ENCODE assay signal across 15 cellular contexts in the genomic region with DNA sequence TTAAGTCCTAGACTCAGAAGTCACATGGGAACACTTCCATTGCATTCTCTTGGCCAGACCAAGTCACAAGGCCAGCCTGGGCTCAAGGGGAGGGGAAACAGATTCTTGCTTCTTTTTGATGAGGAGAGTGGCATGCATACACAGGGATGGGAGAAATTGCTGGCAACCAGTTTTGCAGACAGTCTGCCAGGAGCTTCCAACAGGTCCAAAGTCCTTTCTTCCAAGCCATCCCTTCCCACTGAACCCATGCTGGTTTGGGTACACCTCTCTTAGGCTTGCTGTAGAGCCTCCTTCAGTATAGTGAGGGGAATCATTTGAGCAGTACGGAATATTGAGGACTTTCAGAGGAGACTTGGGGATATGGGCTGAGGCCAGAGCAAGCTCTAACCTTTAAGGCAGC.
A peak's percentile ranks its signal among the peaks of the same experiment; 100 is the strongest.
DNase-seq lines count a peak whose midpoint lies in the region; ATAC-seq and TF ChIP-seq lines count a peak whose summit lies in the region.
"Had no signal": no experiment of that assay in that cellular context is flagged by ENCODE, and none has a peak within 500 bp of the region (broad histone marks: within the 10 kb centered on the region; RNA-seq: fewer than 3 reads in every experiment).

No MANE protein-coding gene starts in this region.

- H4K91ac ChIP-seq in mesenchymal stem cell (ENCODE audit: low read length) = peak overlapping the region; percentile 2

- no peak overlapping the region for H2AFZ ChIP-seq in mesenchymal stem cell (ENCODE audit: low read depth, low read length)

- H3K4me3 Mint-ChIP-seq in nephron progenitor cell = no peak overlapping the region
- H3K4me3 Mint-ChIP-seq: CD8-positive, alpha-beta memory T cell; HFFc6 had no signal

- H3K14ac ChIP-seq in mesenchymal stem cell (ENCODE audit: low read length in 2 of 2) = no peak overlapping the region

- no peak overlapping the region for H2BK120ac ChIP-seq in mesenchymal stem cell (ENCODE audit: low read depth, low read length)

- H3K9ac ChIP-seq in BLaER1 (no peak overlapping the region), mesenchymal stem cell (ENCODE audit: low read length) (no peak overlapping the region)

- peaks cover 38% of the 10 kb centered on the region for H3K4me1 Mint-ChIP-seq in nephron progenitor cell
- H3K4me1 Mint-ChIP-seq: CD8-positive, alpha-beta memory T cell had no signal

- no peaks in the 10 kb centered on the region for H3K27me3 ChIP-seq in left ventricle myocardium inferior (ENCODE audit: low read depth)
- H3K27me3 ChIP-seq in right atrium auricular region = no peaks in the 10 kb centered on the region
- peaks cover 5% of the 10 kb centered on the region; the same call in 1 of the 2 replicates for H3K27me3 ChIP-seq in BLaER1
- no peaks in the 10 kb centered on the region for H3K27me3 ChIP-seq in body of pancreas
- peaks cover 0 to 77% of the 10 kb centered on the region in 2 experiments for H3K27me3 ChIP-seq in mesenchymal stem cell (ENCODE audit: control insufficient read depth in 1 of 2, insufficient read depth in 1 of 2, low read length in 2 of 2)
- H3K27me3 ChIP-seq: BE2C had no signal

- H2BK15ac ChIP-seq in mesenchymal stem cell (ENCODE audit: low read depth, poor library complexity, severe bottlenecking) = no peak overlapping the region

- H3K4me3 ChIP-seq in left ventricle myocardium inferior = no peak overlapping the region
- H3K4me3 ChIP-seq in right atrium auricular region = no peak overlapping the region
- no peak overlapping the region for H3K4me3 ChIP-seq in BLaER1
- H3K4me3 ChIP-seq in body of pancreas = no peak overlapping the region
- H3K4me3 ChIP-seq in mesenchymal stem cell (ENCODE audit: insufficient read depth in 1 of 2, low read depth in 1 of 2, low read length in 2 of 2) = no peak overlapping the region
- H3K4me3 ChIP-seq: HAP-1 had no signal

- ATAC-seq in body of pancreas = peak; percentile 24
- ATAC-seq in GM21529 (IDR thresholded peaks at IDR 0.05; ENCODE audit: unreplicated experiment) = no peak

- H3K23ac ChIP-seq in mesenchymal stem cell (ENCODE audit: low read length in 2 of 2) = no peak overlapping the region

- H2AK5ac ChIP-seq in mesenchymal stem cell (ENCODE audit: low read length, severe bottlenecking) = no peak overlapping the region

- H3K9me3 Mint-ChIP-seq in nephron progenitor cell = peaks cover 24% of the 10 kb centered on the region
- H3K9me3 Mint-ChIP-seq: CD8-positive, alpha-beta memory T cell; HFFc6 had no signal

- intact Hi-C loops in left ventricle myocardium inferior (cut with micrococcal nuclease) = no loop called here
- intact Hi-C loops in body of pancreas (cut with DNase I) = no loop called here
- intact Hi-C loops in posterior vena cava (cut with DNase I) = no loop called here

- H3K27ac Mint-ChIP-seq in nephron progenitor cell = no peak overlapping the region
- H3K27ac Mint-ChIP-seq: HFFc6 had no signal

- TF ChIP-seq CTCF in left ventricle myocardium inferior (IDR thresholded peaks at IDR 0.05; ENCODE audit: borderline replicate concordance) (no peak), right atrium auricular region (IDR thresholded peaks at IDR 0.05) (no peak), body of pancreas (IDR thresholded peaks at IDR 0.05) (no peak), nephron progenitor cell (IDR thresholded peaks at IDR 0.05) (no peak)

- H3K36me3 ChIP-seq in left ventricle myocardium inferior (no peaks in the 10 kb centered on the region), right atrium auricular region (no peaks in the 10 kb centered on the region), BLaER1 (no peaks in the 10 kb centered on the region), body of pancreas (replicated peaks in 1 of 2; ENCODE audit: insufficient read depth in 1 of 2, low read depth in 2 of 2) (no peaks in the 10 kb centered on the region), mesenchymal stem cell (ENCODE audit: control insufficient read depth in 1 of 2, insufficient read depth in 2 of 2, low read depth in 1 of 2, low read length in 2 of 2) (no peaks in the 10 kb centered on the region)
- H3K36me3 ChIP-seq: BE2C, HAP-1 had no signal

- no peak for TF ChIP-seq POLR2A in body of pancreas (IDR thresholded peaks at IDR 0.05)

- H4K8ac ChIP-seq in mesenchymal stem cell (ENCODE audit: low read length) = no peak overlapping the region

- H2BK12ac ChIP-seq in mesenchymal stem cell (ENCODE audit: low read length in 2 of 2) = peak overlapping the region in 1 of 2 experiments; percentile 25

- H3K4me1 ChIP-seq in left ventricle myocardium inferior = no peaks in the 10 kb centered on the region
- H3K4me1 ChIP-seq in right atrium auricular region = no peaks in the 10 kb centered on the region
- H3K4me1 ChIP-seq in BLaER1 = peaks cover 49% of the 10 kb centered on the region
- peaks cover 17% of the 10 kb centered on the region for H3K4me1 ChIP-seq in body of pancreas
- peaks cover 10% of the 10 kb centered on the region for H3K4me1 ChIP-seq in mesenchymal stem cell (ENCODE audit: control insufficient read depth, insufficient read depth, low read depth, low read length)
- H3K4me1 ChIP-seq: HAP-1 had no signal

- no peaks in the 10 kb centered on the region for H3K79me1 ChIP-seq in mesenchymal stem cell (replicated peaks; ENCODE audit: low read length, poor library complexity, severe bottlenecking)

- H3K4ac ChIP-seq in mesenchymal stem cell (ENCODE audit: low read depth in 1 of 2, low read length in 2 of 2) = no peak overlapping the region

- H3K4me2 ChIP-seq in BLaER1 (peak overlapping the region; percentile 85; the same call in 1 of the 2 replicates), mesenchymal stem cell (ENCODE audit: low read length, poor library complexity, severe bottlenecking) (no peak overlapping the region)

- WGBS in body of pancreas, 2 donors = 75% methylated on average over 1 of the region's 1 CpG; no CpG with 5 or more reads in 1 of the 2 donors
- 88% methylated on average over 1 of the region's 1 CpG for WGBS in mesenchymal stem cell

- H4K20me1 ChIP-seq in BLaER1 = peaks cover 12% of the 10 kb centered on the region

- peak overlapping the region; percentile 38 for H3K27ac ChIP-seq in left ventricle myocardium inferior (replicated peaks)
- no peak overlapping the region for H3K27ac ChIP-seq in right atrium auricular region
- no peak overlapping the region for H3K27ac ChIP-seq in BLaER1
- peak overlapping the region in 3 of 4 donors; percentile 16 to 64 (median 56) for H3K27ac ChIP-seq in body of pancreas
- no peak overlapping the region for H3K27ac ChIP-seq in mesenchymal stem cell (ENCODE audit: low read length, poor library complexity, severe bottlenecking)

- no peaks in the 10 kb centered on the region for H3K36me3 Mint-ChIP-seq in nephron progenitor cell (ENCODE audit: low read depth)
- H3K36me3 Mint-ChIP-seq: CD8-positive, alpha-beta memory T cell had no signal

- H3K9me3 ChIP-seq in left ventricle myocardium inferior (replicated peaks) (no peaks in the 10 kb centered on the region), right atrium auricular region (no peaks in the 10 kb centered on the region), BLaER1 (peaks cover 11% of the 10 kb centered on the region; the same call in 1 of the 2 replicates), body of pancreas (no peaks in the 10 kb centered on the region), mesenchymal stem cell (ENCODE audit: control insufficient read depth, low read length) (peaks cover 14% of the 10 kb centered on the region)
- H3K9me3 ChIP-seq: BE2C, Caco-2, HAP-1 had no signal

- H3K27me3 Mint-ChIP-seq in nephron progenitor cell (ENCODE audit: low read depth, poor library complexity) = peaks cover 56% of the 10 kb centered on the region

- H3K18ac ChIP-seq in mesenchymal stem cell (ENCODE audit: low read depth in 1 of 2, low read length in 2 of 2) = no peak overlapping the region

- no peak overlapping the region for H2BK5ac ChIP-seq in mesenchymal stem cell (ENCODE audit: low read depth, low read length, poor library complexity, severe bottlenecking)

- DNase-seq in left ventricle myocardium inferior (no peak), right atrium auricular region (ENCODE audit: low spot score) (no peak), body of pancreas (no peak), mesenchymal stem cell (no peak), posterior vena cava (ENCODE audit: low spot score) (no peak), nephron progenitor cell (no peak)
- DNase-seq: BE2C; Caco-2; CD8-positive, alpha-beta memory T cell; DND-41; GDM1; HFFc6 had no signal

Comparison
In these comparisons a context has a peak if more than half of its experiments do, and no peak if none do; other contexts are left out.
1. H3K27ac ChIP-seq: peak in left ventricle myocardium inferior (single experiment) and body of pancreas (3 of 4); none in right atrium auricular region (0 of 2), BLaER1 (single experiment) and mesenchymal stem cell (single experiment).